ENCODE assay signal across 8 cellular contexts in genomic region chr12:47813491-47814196, GRCh38. TPM values are rescaled to one million over a fixed set of nuclear protein-coding genes. Genes with fewer than 3 reads are reported as not detected.
A peak's percentile ranks its signal among the peaks of the same experiment; 100 is the strongest.
DNase-seq lines count a peak whose midpoint lies in the region; ATAC-seq and TF ChIP-seq lines count a peak whose summit lies in the region.

No MANE protein-coding gene starts in this region.

- peaks cover 86% of the 10 kb centered on the region for H3K4me1 Mint-ChIP-seq in activated T-cell treated with anti-CD3 and anti-CD28 coated beads, Interleukin-2, amount 50 U/mL, for 24 hours (ENCODE audit: low read depth)
- H3K4me1 Mint-ChIP-seq in chondrocyte (ENCODE audit: low read depth), result peaks cover 97% of the 10 kb centered on the region

- peaks cover 82% of the 10 kb centered on the region for H3K36me3 Mint-ChIP-seq in activated T-cell treated with anti-CD3 and anti-CD28 coated beads, Interleukin-2, amount 50 U/mL, for 24 hours (ENCODE audit: low read depth)
- H3K36me3 Mint-ChIP-seq in chondrocyte (ENCODE audit: low read depth), result no peaks in the 10 kb centered on the region

- peak; percentile 27 for ATAC-seq in HG02623 (IDR thresholded peaks at IDR 0.05; ENCODE audit: unreplicated experiment)
- ATAC-seq in mucosa of descending colon, result peak; percentile 21

- peak; percentile 58 for DNase-seq in activated T-cell treated with anti-CD3 and anti-CD28 coated beads, Interleukin-2, amount 50 U/mL, for 24 hours
- DNase-seq in activated T-cell treated with anti-CD3 and anti-CD28 coated beads for 4 hours (no peak), NOMO-1 treated with dmso at 0.1 percent for 144 hours (lab: John Stamatoyannopoulos, UW; ENCODE audit: unreplicated experiment) (peak; percentile 70), chondrocyte (ENCODE audit: low spot score) (no peak), mucosa of descending colon (peak in 2 of 3 donors; percentile 30 to 59), NCI-H1436 treated with DMSO at 0.1 percent for 48 hours (lab: John Stamatoyannopoulos, UW) (no peak)
- DNase-seq in activated CD4-positive, CD25-positive, alpha-beta regulatory T cell treated with anti-CD3 and anti-CD28 coated beads, Interleukin-2, amount 50 U/mL, for 72 hours, result no peak

- H3K27ac Mint-ChIP-seq in activated T-cell treated with anti-CD3 and anti-CD28 coated beads, Interleukin-2, amount 50 U/mL, for 24 hours, result peak overlapping the region; percentile 99
- peak overlapping the region; percentile 95 for H3K27ac Mint-ChIP-seq in chondrocyte (ENCODE audit: unreplicated experiment)

- H3K36me3 ChIP-seq in mucosa of descending colon (ENCODE audit: low read depth), result no peaks in the 10 kb centered on the region

- H3K4me1 ChIP-seq in mucosa of descending colon (ENCODE audit: low read depth), result peaks cover 56% of the 10 kb centered on the region

- H3K9me3 ChIP-seq in mucosa of descending colon, result no peaks in the 10 kb centered on the region

- no peaks in the 10 kb centered on the region for H3K27me3 Mint-ChIP-seq in activated T-cell treated with anti-CD3 and anti-CD28 coated beads, Interleukin-2, amount 50 U/mL, for 24 hours
- H3K27me3 Mint-ChIP-seq in chondrocyte (ENCODE audit: low read depth), result no peaks in the 10 kb centered on the region

- H3K4me3 ChIP-seq in mucosa of descending colon, result peak overlapping the region; percentile 9

- H3K9me3 Mint-ChIP-seq in activated T-cell treated with anti-CD3 and anti-CD28 coated beads, Interleukin-2, amount 50 U/mL, for 24 hours, result peaks cover 3% of the 10 kb centered on the region
- no peaks in the 10 kb centered on the region for H3K9me3 Mint-ChIP-seq in chondrocyte (ENCODE audit: low read depth)

- TF ChIP-seq CTCF in chondrocyte (IDR thresholded peaks at IDR 0.05) (no peak), mucosa of descending colon (IDR thresholded peaks at IDR 0.05) (no peak)

- peak overlapping the region; percentile 96 for H3K4me3 Mint-ChIP-seq in activated T-cell treated with anti-CD3 and anti-CD28 coated beads, Interleukin-2, amount 50 U/mL, for 24 hours
- peak overlapping the region; percentile 50 for H3K4me3 Mint-ChIP-seq in chondrocyte (ENCODE audit: unreplicated experiment)

- intact Hi-C loops in mucosa of descending colon (cut with DNase I, micrococcal nuclease), result no loop called here

RNA-seq across cellular contexts. Expression of gene HDAC7, which starts 6.1 kb away (rescaled TPM):
- total RNA-seq in chondrocyte (79.1 to 93.2 TPM (median 89.6 TPM) in 3 replicates), mucosa of descending colon (10 to 100 TPM; 19.5 to 67.4 (median 33.2) TPM)

RNA-seq across cellular contexts. Expression of gene SLC48A1, which starts 40.6 kb away (rescaled TPM):
- total RNA-seq in chondrocyte (11.4 to 18.4 TPM (median 11.5 TPM) in 3 replicates), mucosa of descending colon (10 to 100 TPM; 17.2 to 35.4 (median 19.1) TPM)

RNA-seq across cellular contexts. Expression of gene RAPGEF3, which starts 55.0 kb away (rescaled TPM):
- total RNA-seq in chondrocyte (1.3 to 1.8 TPM (median 1.3 TPM) in 3 replicates), mucosa of descending colon (10 to 100 TPM in 2 of 3 donors, 1 to 10 TPM in 1; 9.5 to 15.6 (median 11.4) TPM)

Comparison
In these comparisons a context has a peak if more than half of its experiments do, and no peak if none do; other contexts are left out.
1. DNase-seq: peak in activated T-cell treated with anti-CD3 and anti-CD28 coated beads, Interleukin-2, amount 50 U/mL, for 24 hours (single experiment), NOMO-1 treated with dmso at 0.1 percent for 144 hours (single experiment) and mucosa of descending colon (2 of 3); none in activated T-cell treated with anti-CD3 and anti-CD28 coated beads for 4 hours (single experiment), chondrocyte (single experiment), NCI-H1436 treated with DMSO at 0.1 percent for 48 hours (single experiment) and activated CD4-positive, CD25-positive, alpha-beta regulatory T cell treated with anti-CD3 and anti-CD28 coated beads, Interleukin-2, amount 50 U/mL, for 72 hours (single experiment).